1 cellular context compared by ENCODE assay signal in genomic region chr12:51829641-51830040, GRCh38.
TF ChIP-seq lines count a peak whose summit lies in the region.

No MANE protein-coding gene starts in this region.

TF ChIP-seq in H1, 55 proteins besides CTCF, POLR2A, EP300 and RAD21:
- TF ChIP-seq RXRA (IDR thresholded peaks at IDR 0.05; ENCODE audit: insufficient read depth, low read depth, low read length) (no peak), CBX5 (IDR thresholded peaks at IDR 0.05; ENCODE audit: low read depth, low read length) (no peak), RFX5 (IDR thresholded peaks at IDR 0.05; ENCODE audit: borderline replicate concordance, low read depth, low read length) (no peak), NRF1 (IDR thresholded peaks at IDR 0.05; ENCODE audit: low read depth, low read length) (no peak), CTBP2 (IDR thresholded peaks at IDR 0.05; ENCODE audit: borderline replicate concordance, insufficient read depth, insufficient read length, low read length) (no peak)
